In the genomic region with DNA sequence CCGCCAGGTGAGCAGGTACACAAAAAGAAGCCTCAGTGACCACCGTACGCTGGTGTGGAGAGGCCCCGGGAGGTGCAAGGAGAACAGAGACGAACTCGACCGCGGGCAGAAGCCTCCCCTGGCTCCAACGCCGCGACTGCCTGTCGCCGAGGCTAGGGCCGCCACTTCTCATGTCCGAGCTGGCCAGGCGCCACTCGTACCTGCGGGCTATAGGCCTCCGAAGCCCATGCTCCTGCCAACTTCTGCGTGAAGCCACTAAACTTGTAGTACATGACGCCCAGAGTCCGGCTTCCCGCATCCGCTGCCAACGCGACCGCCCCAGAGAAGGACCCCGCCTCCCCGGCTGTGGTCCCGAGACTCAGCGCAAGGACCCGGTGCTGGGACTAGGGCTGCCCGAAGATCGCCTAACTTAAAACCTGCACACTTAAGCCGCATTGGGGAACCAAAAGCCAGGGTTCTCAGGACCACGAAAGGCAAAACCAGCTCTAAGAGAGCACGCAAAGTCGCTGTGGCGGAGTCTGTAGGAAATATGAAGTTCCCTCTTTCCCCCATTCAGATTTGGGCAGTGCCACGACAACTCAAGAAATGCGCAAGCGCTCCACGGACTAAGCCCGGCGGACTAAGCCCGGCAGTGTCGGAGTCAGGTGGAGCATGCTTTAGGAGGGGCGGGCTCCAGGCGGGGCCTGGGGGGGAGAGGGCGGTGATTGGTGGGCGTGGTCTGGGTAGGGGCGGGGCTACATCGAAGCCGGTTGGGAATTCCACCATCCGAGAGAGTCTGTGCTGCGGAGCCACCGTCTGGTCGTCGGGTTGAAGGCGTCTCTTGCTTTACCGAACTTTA, we compare ENCODE assay signal across 7 cellular contexts. TPM values are rescaled to one million over a fixed set of nuclear protein-coding genes. Genes with fewer than 3 reads are reported as not detected.
A peak's percentile ranks its signal among the peaks of the same experiment; 100 is the strongest.
DNase-seq lines count a peak whose midpoint lies in the region; ATAC-seq, FAIRE-seq and TF ChIP-seq lines count a peak whose summit lies in the region.

A gene with protein sequence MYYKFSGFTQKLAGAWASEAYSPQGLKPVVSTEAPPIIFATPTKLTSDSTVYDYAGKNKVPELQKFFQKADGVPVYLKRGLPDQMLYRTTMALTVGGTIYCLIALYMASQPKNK (minus strand): TSS at position 328 of the 838 bp plus-strand sequence. CDS start 56 bp downstream, at position 272.

- peak; percentile 91 for ATAC-seq in HG02981 (IDR thresholded peaks at IDR 0.05; ENCODE audit: unreplicated experiment)

- peak within 1 kb of the TSS; percentile 85 for H3K4me3 ChIP-seq in astrocyte of the cerebellum (ENCODE audit: low read depth, low read length)

- peak; percentile 36 for TF ChIP-seq CTCF in astrocyte of the cerebellum (IDR thresholded peaks at IDR 0.05; ENCODE audit: low read depth, low read length, missing control alignments)

- FAIRE-seq in GM18507 (lab: Jason Lieb, UNC), result peak; percentile 97

- in situ Hi-C loops in astrocyte of the cerebellum (cut with HindIII; ENCODE audit: low sequenced_read_pairs), result no loop called here

- DNase-seq in GM18507 (ENCODE audit: extremely low spot score, insufficient read length, low read depth) (peak; percentile 95), NCI-H2029 treated with DMSO at 0.1 percent for 48 hours (lab: John Stamatoyannopoulos, UW) (peak; percentile 83), T-helper 9 cell (peak; percentile 97), astrocyte of the cerebellum (ENCODE audit: low read depth) (peak; percentile 95), hepatic stellate cell (ENCODE audit: low spot score) (peak; percentile 99), renal cortical epithelial cell (ENCODE audit: low read depth) (peak; percentile 91)

RNA-seq across cellular contexts. Expression of the gene that starts here (rescaled TPM):
- total RNA-seq in renal cortical epithelial cell, result 137 and 338 TPM in 2 replicates

Comparison
In these comparisons a context has a peak if more than half of its experiments do, and no peak if none do; other contexts are left out.
1. Peak in every context shown above with its lines: DNase-seq, ATAC-seq and H3K4me3 ChIP-seq.